In the genomic region with DNA sequence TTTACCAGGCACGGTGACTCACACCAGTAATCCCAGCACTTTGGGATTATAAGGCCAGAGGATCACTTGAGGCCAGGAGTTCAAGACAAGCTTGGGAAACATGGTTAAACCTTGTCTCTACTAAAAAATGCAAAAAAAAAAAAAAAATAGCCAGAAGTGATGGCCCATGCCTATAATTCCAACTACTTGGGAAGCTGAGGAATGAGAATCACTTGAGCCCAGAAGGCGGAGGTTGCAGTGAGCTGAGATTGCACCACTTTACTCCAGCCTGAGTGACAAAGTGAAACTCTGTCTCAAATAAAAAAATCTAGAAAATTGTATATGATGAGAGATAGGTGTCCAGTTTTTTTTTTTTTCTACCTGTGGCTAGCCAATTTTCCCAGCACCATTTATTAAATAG, we compare ENCODE assay signal across 5 cellular contexts.
"Had no signal": no experiment of that assay in that cellular context is flagged by ENCODE, and none has a peak within 500 bp of the region (broad histone marks: within the 10 kb centered on the region; RNA-seq: fewer than 3 reads in every experiment).

No MANE protein-coding gene starts in this region.

- H3K27ac ChIP-seq: HL-60 had no signal

- DNase-seq: IMR-90, KBM-7, KG1 had no signal

- H3K4me3 ChIP-seq: K562 had no signal
